5 cellular contexts compared by ENCODE assay signal in genomic region chr12:100344351-100344750, GRCh38. TPM values are rescaled to one million over a fixed set of nuclear protein-coding genes. Genes with fewer than 3 reads are reported as not detected.
"Had no signal": no experiment of that assay in that cellular context is flagged by ENCODE, and none has a peak within 500 bp of the region (broad histone marks: within the 10 kb centered on the region; RNA-seq: fewer than 3 reads in every experiment).

No MANE protein-coding gene starts in this region.

RNA-seq across cellular contexts. Expression of gene SLC17A8, which starts 12.5 kb away (rescaled TPM):
- total RNA-seq: GM23248, H4, H7, H9, HFFc6 had no signal
- polyA plus RNA-seq: GM23248 had no signal
